In the genomic region with DNA sequence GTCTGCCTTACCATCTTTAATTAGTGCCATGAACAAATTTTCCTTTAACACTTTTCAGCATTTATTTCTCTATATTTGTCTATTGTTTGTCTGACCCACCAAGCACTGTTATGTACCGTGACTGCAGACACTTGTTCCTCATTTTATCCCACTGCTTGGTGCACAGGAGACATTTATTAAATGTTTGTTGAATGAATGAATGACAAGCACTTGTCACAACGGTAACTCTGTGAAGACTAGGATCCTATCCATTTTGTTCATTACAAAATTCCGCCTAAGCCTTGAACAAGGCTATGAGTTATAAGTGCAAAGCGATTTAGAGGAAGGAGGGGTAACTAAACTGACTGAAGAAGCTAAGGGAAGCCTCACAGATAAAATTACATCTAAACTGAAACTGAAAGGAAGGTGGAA, we compare ENCODE assay signal across 1 cellular context.
A peak's percentile ranks its signal among the peaks of the same experiment; 100 is the strongest.
TF ChIP-seq lines count a peak whose summit lies in the region.

No MANE protein-coding gene starts in this region.

TF ChIP-seq in K562, 482 proteins besides CTCF, POLR2A, EP300 and RAD21 (continued from another document and continues in another):
- TF ChIP-seq CHD2 (IDR thresholded peaks at IDR 0.05; ENCODE audit: low read depth, low read length) (no peak), SOX6 (IDR thresholded peaks at IDR 0.05) (no peak), ZNF586 (CRISPR knock-in tag; conservative IDR thresholded peaks at IDR 0.05) (no peak), MTF1 (CRISPR knock-in tag; IDR thresholded peaks at IDR 0.05; ENCODE audit: borderline replicate concordance) (no peak), PHB2 (IDR thresholded peaks at IDR 0.05; ENCODE audit: low read depth) (no peak), ARID1B (IDR thresholded peaks at IDR 0.05) (no peak), BRF2 (IDR thresholded peaks at IDR 0.05; ENCODE audit: borderline replicate concordance, insufficient read depth, insufficient read length) (no peak), SMC3 (conservative IDR thresholded peaks at IDR 0.05; ENCODE audit: insufficient read depth, low read depth, low read length) (no peak), PTTG1 (tag; IDR thresholded peaks at IDR 0.05; ENCODE audit: low read depth) (no peak), LEF1 (IDR thresholded peaks at IDR 0.05) (peak; percentile 37; the same call in 1 of the 2 replicates), NR2C1 (IDR thresholded peaks at IDR 0.05) (no peak), NR2C1 (tag; IDR thresholded peaks at IDR 0.05) (no peak), STAT5A (IDR thresholded peaks at IDR 0.05; ENCODE audit: borderline replicate concordance, low read length) (no peak), ARID4B (CRISPR knock-in tag; IDR thresholded peaks at IDR 0.05) (no peak), MIER1 (IDR thresholded peaks at IDR 0.05; ENCODE audit: low read depth) (no peak), HMG20B (CRISPR knock-in tag; IDR thresholded peaks at IDR 0.05) (no peak), CGGBP1 (CRISPR knock-in tag; IDR thresholded peaks at IDR 0.05) (no peak), RBM39 (optimal IDR thresholded peaks at IDR 0.05; ENCODE audit: low read depth, low read length) (no peak), TAF7 (tag; IDR thresholded peaks at IDR 0.05) (peak; percentile 16; the same call in 1 of the 2 replicates), RBM34 (IDR thresholded peaks at IDR 0.05; ENCODE audit: borderline replicate concordance, insufficient read depth, low read length) (no peak), MCM5 (IDR thresholded peaks at IDR 0.05; ENCODE audit: low read depth) (no peak), ZNF592 (IDR thresholded peaks at IDR 0.05) (no peak), POLR2H (tag; IDR thresholded peaks at IDR 0.05; ENCODE audit: low read depth) (no peak), MEF2D (tag; conservative IDR thresholded peaks at IDR 0.05; ENCODE audit: low read depth) (no peak), NFATC3 (IDR thresholded peaks at IDR 0.05) (peak; percentile 62; the same call in 1 of the 2 replicates), HNRNPLL (IDR thresholded peaks at IDR 0.05; ENCODE audit: low read depth, low read length, poor library complexity, severe bottlenecking) (no peak), MECOM (CRISPR knock-in tag; IDR thresholded peaks at IDR 0.05) (peak; percentile 66; the same call in 1 of the 2 replicates), CC2D1A (IDR thresholded peaks at IDR 0.05) (no peak), ATF3 (IDR thresholded peaks at IDR 0.05) (no peak), ATF3 (CRISPR knock-in tag; conservative IDR thresholded peaks at IDR 0.05) (no peak), ZNF57 (CRISPR knock-in tag; IDR thresholded peaks at IDR 0.05) (no peak), ELF4 (CRISPR knock-in tag; IDR thresholded peaks at IDR 0.05) (no peak), PATZ1 (CRISPR knock-in tag; IDR thresholded peaks at IDR 0.05; ENCODE audit: borderline replicate concordance) (no peak), PRMT5 (CRISPR knock-in tag; IDR thresholded peaks at IDR 0.05) (no peak), RBM17 (IDR thresholded peaks at IDR 0.05; ENCODE audit: borderline replicate concordance, low read depth, low read length) (no peak), BRD4 (IDR thresholded peaks at IDR 0.05) (no peak; the same call in 1 of the 2 replicates), CBX2 (IDR thresholded peaks at IDR 0.05; ENCODE audit: insufficient read depth, low read length, poor library complexity, severe bottlenecking) (no peak), ZNF695 (CRISPR knock-in tag; IDR thresholded peaks at IDR 0.05) (no peak), SRSF7 (optimal IDR thresholded peaks at IDR 0.05; ENCODE audit: low read depth, low read length) (no peak), NFE2 (IDR thresholded peaks at IDR 0.05; ENCODE audit: low read depth) (no peak), THRAP3 (IDR thresholded peaks at IDR 0.05; ENCODE audit: borderline replicate concordance) (no peak; the same call in 1 of the 2 replicates), SAFB2 (IDR thresholded peaks at IDR 0.05; ENCODE audit: borderline replicate concordance, low read depth, low read length, severe bottlenecking) (no peak), TEAD4 (IDR thresholded peaks at IDR 0.05; ENCODE audit: low read length) (no peak), TEAD4 (CRISPR knock-in tag; IDR thresholded peaks at IDR 0.05; ENCODE audit: borderline replicate concordance) (no peak), EP400 (IDR thresholded peaks at IDR 0.05) (no peak), BACH1 (tag; IDR thresholded peaks at IDR 0.05) (no peak; the same call in 1 of the 2 replicates), PHF20 (IDR thresholded peaks at IDR 0.05; ENCODE audit: partially characterized antibody) (peak; percentile 75), ZKSCAN8 (CRISPR knock-in tag; IDR thresholded peaks at IDR 0.05) (no peak), DIDO1 (tag; IDR thresholded peaks at IDR 0.05; ENCODE audit: low read depth) (no peak), KDM1A (IDR thresholded peaks at IDR 0.05) (no peak), NCOR1 (IDR thresholded peaks at IDR 0.05) (no peak), BCL6 (CRISPR knock-in tag; IDR thresholded peaks at IDR 0.05) (no peak), HIVEP1 (CRISPR knock-in tag; IDR thresholded peaks at IDR 0.05) (no peak)
- TF ChIP-seq, protein P1, sequence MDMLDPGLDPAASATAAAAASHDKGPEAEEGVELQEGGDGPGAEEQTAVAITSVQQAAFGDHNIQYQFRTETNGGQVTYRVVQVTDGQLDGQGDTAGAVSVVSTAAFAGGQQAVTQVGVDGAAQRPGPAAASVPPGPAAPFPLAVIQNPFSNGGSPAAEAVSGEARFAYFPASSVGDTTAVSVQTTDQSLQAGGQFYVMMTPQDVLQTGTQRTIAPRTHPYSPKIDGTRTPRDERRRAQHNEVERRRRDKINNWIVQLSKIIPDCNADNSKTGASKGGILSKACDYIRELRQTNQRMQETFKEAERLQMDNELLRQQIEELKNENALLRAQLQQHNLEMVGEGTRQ (CRISPR knock-in tag; IDR thresholded peaks at IDR 0.05), result no peak
- TF ChIP-seq, protein P2, sequence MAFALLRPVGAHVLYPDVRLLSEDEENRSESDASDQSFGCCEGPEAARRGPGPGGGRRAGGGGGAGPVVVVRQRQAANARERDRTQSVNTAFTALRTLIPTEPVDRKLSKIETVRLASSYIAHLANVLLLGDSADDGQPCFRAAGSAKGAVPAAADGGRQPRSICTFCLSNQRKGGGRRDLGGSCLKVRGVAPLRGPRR (CRISPR knock-in tag; IDR thresholded peaks at IDR 0.05), result no peak
- TF ChIP-seq, protein P3, sequence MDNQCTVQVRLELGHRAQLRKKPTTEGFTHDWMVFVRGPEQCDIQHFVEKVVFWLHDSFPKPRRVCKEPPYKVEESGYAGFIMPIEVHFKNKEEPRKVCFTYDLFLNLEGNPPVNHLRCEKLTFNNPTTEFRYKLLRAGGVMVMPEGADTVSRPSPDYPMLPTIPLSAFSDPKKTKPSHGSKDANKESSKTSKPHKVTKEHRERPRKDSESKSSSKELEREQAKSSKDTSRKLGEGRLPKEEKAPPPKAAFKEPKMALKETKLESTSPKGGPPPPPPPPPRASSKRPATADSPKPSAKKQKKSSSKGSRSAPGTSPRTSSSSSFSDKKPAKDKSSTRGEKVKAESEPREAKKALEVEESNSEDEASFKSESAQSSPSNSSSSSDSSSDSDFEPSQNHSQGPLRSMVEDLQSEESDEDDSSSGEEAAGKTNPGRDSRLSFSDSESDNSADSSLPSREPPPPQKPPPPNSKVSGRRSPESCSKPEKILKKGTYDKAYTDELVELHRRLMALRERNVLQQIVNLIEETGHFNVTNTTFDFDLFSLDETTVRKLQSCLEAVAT (IDR thresholded peaks at IDR 0.05), result no peak
